ENCODE assay signal across 8 cellular contexts in the genomic region with DNA sequence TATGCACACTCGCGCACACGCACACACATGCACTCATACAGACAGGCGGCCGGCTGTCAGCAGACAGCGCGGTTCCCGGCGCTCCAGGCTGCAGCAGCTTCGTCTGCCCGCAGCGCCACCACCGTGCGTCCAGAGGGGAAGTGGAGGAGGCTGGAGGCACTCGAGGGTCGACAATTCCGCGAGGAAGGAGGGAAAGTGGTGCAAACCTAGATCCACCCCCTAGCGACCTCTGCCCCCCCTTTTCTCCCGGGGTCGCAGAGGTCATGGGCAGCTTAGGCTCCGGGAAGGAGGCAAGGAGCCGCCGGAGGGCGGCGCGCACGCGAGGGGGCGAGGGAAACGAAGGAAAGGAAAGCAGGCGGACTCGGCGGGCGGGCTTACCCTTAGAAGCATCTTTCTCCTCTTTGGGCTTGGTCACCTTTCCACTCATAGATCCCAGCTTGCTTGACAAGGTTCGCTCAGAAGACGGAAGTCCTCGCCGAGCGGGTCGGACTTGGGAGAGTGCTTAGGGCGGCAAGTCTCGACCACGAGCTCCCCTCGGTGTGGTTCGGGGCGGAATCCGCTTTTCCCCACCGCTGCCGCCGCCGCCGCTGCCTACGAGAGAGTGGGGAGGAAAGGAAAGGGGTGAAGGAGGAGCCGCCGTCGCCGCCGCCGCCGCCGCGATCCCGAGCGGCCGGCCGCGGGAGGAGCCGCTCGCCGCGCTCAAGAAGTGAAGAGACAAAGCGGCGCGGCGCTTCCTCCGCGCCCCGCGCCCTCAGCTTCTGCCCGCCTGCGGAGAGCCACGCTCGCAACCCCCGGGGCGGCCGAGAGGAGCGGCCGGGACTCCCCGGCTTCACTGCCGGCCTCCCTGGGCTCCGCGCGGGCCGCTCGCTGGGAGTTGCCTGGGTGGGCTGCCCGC.
A peak's percentile ranks its signal among the peaks of the same experiment; 100 is the strongest.
DNase-seq lines count a peak whose midpoint lies in the region; ATAC-seq and TF ChIP-seq lines count a peak whose summit lies in the region.

No MANE protein-coding gene starts in this region.

- 51% methylated on average over 80 of the region's 97 CpGs for WGBS in smooth muscle cell (ENCODE audit: low lambda C conversion rate)

- peak overlapping the region; percentile 83 for H3K4me2 ChIP-seq in smooth muscle cell

- DNase-seq in NCI-H1092 treated with DMSO at 0.1 percent for 48 hours (lab: John Stamatoyannopoulos, UW): peak; percentile 40
- DNase-seq in NCI-H1092 (lab: John Stamatoyannopoulos, UW): no peak
- no peak for DNase-seq in smooth muscle cell (lab: John Stamatoyannopoulos, UW; ENCODE audit: unreplicated experiment)
- DNase-seq in SKM-1 (lab: John Stamatoyannopoulos, UW; ENCODE audit: unreplicated experiment): no peak
- no peak for DNase-seq in activated CD8-positive, alpha-beta memory T cell treated with anti-CD3 and anti-CD28 coated beads for 24 hours

- H3K79me2 ChIP-seq in smooth muscle cell (ENCODE audit: low read depth): no peaks in the 10 kb centered on the region

- H3K27me3 ChIP-seq in iPS-15b (ENCODE audit: control insufficient read depth, insufficient read depth, low read length) (peaks cover 80% of the 10 kb centered on the region), smooth muscle cell (ENCODE audit: low read depth) (peaks cover 50% of the 10 kb centered on the region)

- no peaks in the 10 kb centered on the region for H4K20me1 ChIP-seq in smooth muscle cell (ENCODE audit: low read depth)

- H3K27ac ChIP-seq in VCaP (peak overlapping the region; percentile 89), smooth muscle cell (ENCODE audit: low read depth) (no peak overlapping the region)

- peaks cover 9% of the 10 kb centered on the region for H3K4me1 ChIP-seq in iPS-15b (ENCODE audit: control insufficient read depth, insufficient read depth, low read length)
- H3K4me1 ChIP-seq in smooth muscle cell (ENCODE audit: low read depth): no peaks in the 10 kb centered on the region

- TF ChIP-seq CTCF in VCaP (conservative IDR thresholded peaks at IDR 0.05) (peak; percentile 20), smooth muscle cell (IDR thresholded peaks at IDR 0.05; ENCODE audit: borderline replicate concordance, insufficient read depth, poor library complexity, severe bottlenecking) (no peak)

- H3F3A ChIP-seq in smooth muscle cell (ENCODE audit: low read depth): no peaks in the 10 kb centered on the region

- H3K4me3 ChIP-seq in iPS-15b (ENCODE audit: low read depth, low read length) (peak overlapping the region; percentile 80), smooth muscle cell (peak overlapping the region; percentile 55)

- no peaks in the 10 kb centered on the region for H3K9me3 ChIP-seq in iPS-15b (ENCODE audit: control insufficient read depth, insufficient read depth, low read length)
- no peaks in the 10 kb centered on the region for H3K9me3 ChIP-seq in smooth muscle cell (replicated peaks; ENCODE audit: low read depth)

- ATAC-seq in GM19463 (IDR thresholded peaks at IDR 0.05; ENCODE audit: unreplicated experiment): no peak

- H2AFZ ChIP-seq in smooth muscle cell (ENCODE audit: low read depth): no peak overlapping the region

- no peaks in the 10 kb centered on the region for H3K36me3 ChIP-seq in iPS-15b (ENCODE audit: control insufficient read depth, insufficient read depth, low read length)
- H3K36me3 ChIP-seq in smooth muscle cell (ENCODE audit: low read depth): no peaks in the 10 kb centered on the region

- peak overlapping the region; percentile 49 for H3K9ac ChIP-seq in iPS-15b (ENCODE audit: low read depth, low read length)
- no peak overlapping the region for H3K9ac ChIP-seq in smooth muscle cell (ENCODE audit: low read depth)
